ENCODE assay signal across 16 cellular contexts in the genomic region with DNA sequence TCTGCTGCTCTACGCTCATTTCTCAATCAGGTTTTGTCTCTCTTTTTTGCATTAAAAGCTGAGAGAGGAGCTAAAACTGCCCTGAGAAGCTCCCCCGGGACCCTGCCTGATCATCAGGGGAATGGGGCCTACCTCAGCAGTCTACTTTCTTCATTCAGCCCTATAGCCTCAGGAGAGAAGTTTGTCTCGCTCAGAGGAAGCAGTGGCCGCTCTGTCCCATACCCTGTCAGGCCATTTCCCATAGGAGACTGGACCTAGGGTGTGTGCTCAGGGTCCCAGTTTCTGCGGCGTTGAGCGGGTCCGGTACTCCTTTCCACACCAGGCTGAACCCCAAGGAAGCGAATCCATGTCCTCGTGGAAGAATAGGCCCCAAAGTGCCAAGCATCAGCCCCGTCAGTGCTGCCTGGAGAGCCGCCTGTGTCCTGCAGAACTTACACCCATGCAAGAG.
A peak's percentile ranks its signal among the peaks of the same experiment; 100 is the strongest.
DNase-seq lines count a peak whose midpoint lies in the region; ATAC-seq and TF ChIP-seq lines count a peak whose summit lies in the region.
"Had no signal": no experiment of that assay in that cellular context is flagged by ENCODE, and none has a peak within 500 bp of the region (broad histone marks: within the 10 kb centered on the region; RNA-seq: fewer than 3 reads in every experiment).

No MANE protein-coding gene starts in this region.

- no peaks in the 10 kb centered on the region for H3K9me3 ChIP-seq in SU-DHL-6 (ENCODE audit: insufficient read depth, low read length)
- H3K9me3 ChIP-seq: sigmoid colon, vagina had no signal

- peaks cover 24% of the 10 kb centered on the region; the same call in 1 of the 2 replicates for H3K79me2 ChIP-seq in SU-DHL-6 (ENCODE audit: insufficient read depth, low read length)

- no peaks in the 10 kb centered on the region for H4K20me1 ChIP-seq in SU-DHL-6 (ENCODE audit: low read depth, low read length)

- peak overlapping the region; percentile 95 for H3K4me2 ChIP-seq in SU-DHL-6 (ENCODE audit: low read depth, low read length, poor library complexity, severe bottlenecking)

- H3K36me3 ChIP-seq in SU-DHL-6 (ENCODE audit: low read length) (peaks cover 3% of the 10 kb centered on the region; the same call in 1 of the 2 replicates), brain microvascular endothelial cell (replicated peaks) (no peaks in the 10 kb centered on the region)
- H3K36me3 ChIP-seq: sigmoid colon, vagina had no signal

- H3K4me3 ChIP-seq in GM12864 (ENCODE audit: low read depth, low read length): peak overlapping the region; percentile 31
- peak overlapping the region; percentile 22 for H3K4me3 ChIP-seq in SU-DHL-6 (ENCODE audit: insufficient read depth, low read length, poor library complexity, severe bottlenecking)
- no peak overlapping the region for H3K4me3 ChIP-seq in brain microvascular endothelial cell (ENCODE audit: low read depth, low read length)
- H3K4me3 ChIP-seq: sigmoid colon, vagina had no signal

- DNase-seq in GM12864 (ENCODE audit: low read depth) (no peak), T1000 (lab: John Stamatoyannopoulos, UW) (no peak), midbrain (lab: John Stamatoyannopoulos, UW) (no peak), brain microvascular endothelial cell (no peak), NCI-H2081 treated with DMSO at 0.1 percent for 48 hours (lab: John Stamatoyannopoulos, UW) (no peak)
- DNase-seq: activated CD8-positive, alpha-beta T cell treated with anti-CD3 and anti-CD28 coated beads, Interleukin-2, amount 10 ng/mL, durations not matched to agents 7 days and 5 days; anterior cingulate cortex; NCI-H1092; NCI-H524 treated with DMSO at 0.1 percent for 48 hours; sigmoid colon had no signal

- ATAC-seq in GM19351 (IDR thresholded peaks at IDR 0.05; ENCODE audit: unreplicated experiment) (peak; percentile 50), HG02970 (IDR thresholded peaks at IDR 0.05; ENCODE audit: low FRiP score, unreplicated experiment) (peak; percentile 39)
- ATAC-seq: activated CD8-positive, alpha-beta T cell treated with anti-CD3 and anti-CD28 coated beads, Interleukin-2, amount 10 ng/mL, durations not matched to agents 7 days and 5 days; SK-N-SH treated with all-trans-retinoic acid at 6 μM for 48 hours had no signal

- TF ChIP-seq CTCF in GM12864 (IDR thresholded peaks at IDR 0.05; ENCODE audit: low read depth, low read length, missing control alignments): no peak
- TF ChIP-seq CTCF in SU-DHL-6 (IDR thresholded peaks at IDR 0.05; ENCODE audit: insufficient read depth, low read length, poor library complexity, severe bottlenecking): no peak
- TF ChIP-seq CTCF in brain microvascular endothelial cell (IDR thresholded peaks at IDR 0.05; ENCODE audit: low read depth, low read length, missing control alignments): no peak

- H3K27me3 ChIP-seq in SU-DHL-6 (ENCODE audit: low read length): no peaks in the 10 kb centered on the region
- no peaks in the 10 kb centered on the region for H3K27me3 ChIP-seq in brain microvascular endothelial cell (replicated peaks)
- H3K27me3 ChIP-seq: sigmoid colon, vagina had no signal

- peaks cover 74% of the 10 kb centered on the region for H3F3A ChIP-seq in SU-DHL-6 (ENCODE audit: insufficient read depth)

- H2AFZ ChIP-seq in SU-DHL-6 (ENCODE audit: low read depth, low read length, severe bottlenecking): no peak overlapping the region

- H3K9me2 ChIP-seq in SU-DHL-6 (replicated peaks; ENCODE audit: insufficient read depth, low read length): no peaks in the 10 kb centered on the region

- H3K27ac ChIP-seq in SU-DHL-6 (ENCODE audit: low read depth, low read length) (peak overlapping the region; percentile 99), brain microvascular endothelial cell (no peak overlapping the region)
- H3K27ac ChIP-seq: C4-2B, sigmoid colon, vagina had no signal

- H3K9ac ChIP-seq in SU-DHL-6 (ENCODE audit: low read length): peak overlapping the region; percentile 73

- in situ Hi-C loops in brain microvascular endothelial cell (cut with HindIII; ENCODE audit: low pct_ligation_motif_present, low sequenced_read_pairs): no loop called here
